In genomic region chr11:33830903-33831648, GRCh38 we compare ENCODE assay signal across 11 cellular contexts.
"Had no signal": no experiment of that assay in that cellular context is flagged by ENCODE, and none has a peak within 500 bp of the region (broad histone marks: within the 10 kb centered on the region; RNA-seq: fewer than 3 reads in every experiment).

No MANE protein-coding gene starts in this region.

- H3K27ac Mint-ChIP-seq: activated T-helper 1 cell treated with anti-CD3 and anti-CD28 coated beads, Interleukin-12 subunit alpha, Interleukin-12 subunit beta, Interleukin-2, Interleukin-4 antibody, amounts not matched to agents 30 ng/mL and 10 ng/mL and 1 ng/mL, durations not matched to agents 14 hours and 24 hours and 36 hours; naive thymus-derived CD8-positive, alpha-beta T cell had no signal

- H3K36me3 ChIP-seq: cardiac muscle cell, gastrocnemius medialis, pancreas, tibial artery had no signal

- DNase-seq: activated CD4-positive, alpha-beta T cell treated with anti-CD3 and anti-CD28 coated beads, Interleukin-2, amount 50 U/mL, for 1 hour; activated CD8-positive, alpha-beta memory T cell treated with anti-CD3 and anti-CD28 coated beads for 24 hours; aorta; gastrocnemius medialis; naive thymus-derived CD8-positive, alpha-beta T cell; pancreas; stimulated activated CD4-positive, alpha-beta T cell treated with anti-CD3 and anti-CD28 coated beads, Interleukin-2, amount 100 ng/mL, for 48 hours; stimulated activated naive CD4-positive, alpha-beta T cell; tibial artery had no signal

- H3K9me3 Mint-ChIP-seq: activated T-helper 1 cell treated with anti-CD3 and anti-CD28 coated beads, Interleukin-12 subunit alpha, Interleukin-12 subunit beta, Interleukin-2, Interleukin-4 antibody, amounts not matched to agents 30 ng/mL and 10 ng/mL and 1 ng/mL, durations not matched to agents 14 hours and 24 hours and 36 hours; naive thymus-derived CD8-positive, alpha-beta T cell had no signal

- H3K36me3 Mint-ChIP-seq: naive thymus-derived CD8-positive, alpha-beta T cell had no signal

- H3K4me3 ChIP-seq: cardiac muscle cell, gastrocnemius medialis, pancreas, tibial artery had no signal

- H3K9me3 ChIP-seq: gastrocnemius medialis, pancreas, tibial artery had no signal

- H3K4me3 Mint-ChIP-seq: activated T-helper 1 cell treated with anti-CD3 and anti-CD28 coated beads, Interleukin-12 subunit alpha, Interleukin-12 subunit beta, Interleukin-2, Interleukin-4 antibody, amounts not matched to agents 30 ng/mL and 10 ng/mL and 1 ng/mL, durations not matched to agents 14 hours and 24 hours and 36 hours; naive thymus-derived CD8-positive, alpha-beta T cell had no signal

- H3K27ac ChIP-seq: cardiac muscle cell, gastrocnemius medialis, pancreas, tibial artery had no signal
